Comparison of ENCODE assay signal across 1 cellular context in the genomic region with DNA sequence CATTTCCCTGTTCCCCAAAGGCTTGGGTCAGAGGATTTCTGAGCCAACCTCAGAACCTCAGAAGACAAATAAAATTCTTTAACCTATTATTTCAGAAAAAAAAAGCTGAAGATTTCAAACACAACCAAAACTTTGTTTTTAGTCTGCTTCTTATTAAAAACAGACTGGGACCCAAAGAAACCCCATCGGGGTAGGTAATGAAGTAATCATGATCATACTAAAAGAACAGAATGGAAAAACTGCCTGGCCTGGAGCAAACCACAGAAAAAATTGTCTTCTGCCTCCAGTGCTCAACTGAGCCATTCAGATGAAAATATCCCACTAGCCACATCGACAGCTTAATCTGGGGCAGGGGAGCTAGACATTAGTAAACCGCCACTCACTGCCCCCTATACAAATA.
TF ChIP-seq lines count a peak whose summit lies in the region.

No MANE protein-coding gene starts in this region.

TF ChIP-seq in GM23338, 12 proteins besides CTCF, POLR2A, EP300 and RAD21:
- TF ChIP-seq ETS1 (IDR thresholded peaks at IDR 0.05) (no peak), POLR2AphosphoS5 (IDR thresholded peaks at IDR 0.05; ENCODE audit: low read depth) (no peak), ZNF114 (CRISPR knock-in tag; IDR thresholded peaks at IDR 0.05) (no peak), NANOG (IDR thresholded peaks at IDR 0.05; ENCODE audit: borderline replicate concordance) (no peak), EZH2 (IDR thresholded peaks at IDR 0.05; ENCODE audit: low read depth, unreplicated experiment) (no peak)
